ENCODE assay signal across 28 cellular contexts in the genomic region with DNA sequence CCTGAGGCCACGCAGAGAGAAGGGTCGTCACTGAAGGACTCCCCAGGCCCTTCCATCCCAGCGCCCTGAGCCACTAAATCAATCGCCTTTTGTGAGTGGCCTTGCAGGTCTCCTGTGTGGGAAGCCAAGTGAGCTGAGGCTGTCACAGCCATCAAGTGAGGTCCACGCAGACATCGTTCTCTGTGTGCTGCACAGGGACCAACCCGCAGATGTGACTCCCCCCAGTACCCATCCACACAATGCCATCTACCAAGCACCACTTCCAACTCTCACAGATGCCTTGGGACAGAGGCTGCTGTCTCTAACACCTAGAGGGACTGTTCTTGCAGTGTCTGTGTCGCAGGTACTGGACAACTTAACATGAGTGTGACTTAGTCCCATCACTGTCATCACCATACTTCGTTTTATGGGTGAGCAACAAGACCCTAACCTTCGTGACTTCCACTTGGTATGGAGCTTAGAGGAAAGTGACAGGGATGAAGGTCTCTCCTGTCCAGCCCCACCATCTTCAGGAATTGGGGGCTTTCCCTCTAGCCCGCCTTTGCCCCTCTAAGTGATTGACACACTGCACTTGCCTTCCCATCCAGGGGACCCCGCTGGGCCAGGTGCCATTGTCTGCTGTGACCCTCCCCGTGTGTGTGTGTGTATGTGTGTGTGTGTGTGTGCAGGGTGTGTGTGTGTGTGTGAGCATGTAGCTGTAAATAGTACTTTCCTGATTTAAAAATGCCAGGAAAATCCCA. TPM values are rescaled to one million over a fixed set of nuclear protein-coding genes. Genes with fewer than 3 reads are reported as not detected.
"Had no signal": no experiment of that assay in that cellular context is flagged by ENCODE, and none has a peak within 500 bp of the region (broad histone marks: within the 10 kb centered on the region; RNA-seq: fewer than 3 reads in every experiment).

No MANE protein-coding gene starts in this region.

- H3K4me3 ChIP-seq: hepatocyte, thoracic aorta, upper lobe of right lung had no signal

- H3K4me3 Mint-ChIP-seq: activated CD4-positive, alpha-beta T cell treated with anti-CD3 and anti-CD28 coated beads, Interleukin-2, amount 10 ng/mL, durations not matched to agents 24 days and 14 days; activated CD8-positive, alpha-beta T cell treated with anti-CD3 and anti-CD28 coated beads for 36 hours; activated T-helper 17 cell treated with anti-CD3 and anti-CD28 coated beads, Interleukin-2, amount 50 U/mL, for 72 hours; dendritic cell treated with granulocyte-macrophage colony-stimulating factor and Interleukin-4, amounts not matched to agents 40 ng/mL and 50 ng/mL, for 4 days; immature natural killer cell; natural killer cell treated with Interleukin-12 subunit alpha and Interleukin-12 subunit beta and Interleukin-15 and Interleukin-18, amount 100 ng/mL, for 72 hours; T-cell; T-helper 2 cell treated with Interferon-gamma antibody and Interleukin-4, amounts not matched to agents 5 μg/mL and 100 μg/mL, for 36 hours had no signal

- ATAC-seq: activated CD4-positive, CD25-positive, alpha-beta regulatory T cell treated with anti-CD3 and anti-CD28 coated beads, Interleukin-2, amount 50 U/mL, for 24 hours; activated CD8-positive, alpha-beta T cell treated with anti-CD3 and anti-CD28 coated beads for 36 hours; activated naive CD4-positive, alpha-beta T cell treated with anti-CD3 and anti-CD28 coated beads, Interleukin-2, amount 50 U/mL, for 72 hours; activated T-helper 17 cell treated with anti-CD3 and anti-CD28 coated beads, Interleukin-2, amount 50 U/mL, for 72 hours; esophagus mucosa; left ventricle myocardium superior; natural killer cell treated with Interleukin-12 subunit alpha and Interleukin-12 subunit beta and Interleukin-15 and Interleukin-18, amount 100 ng/mL, for 72 hours; T-cell; upper lobe of right lung had no signal

- H3K27ac Mint-ChIP-seq: activated CD4-positive, alpha-beta T cell treated with anti-CD3 and anti-CD28 coated beads, Interleukin-2, amount 10 ng/mL, durations not matched to agents 24 days and 14 days; activated CD8-positive, alpha-beta T cell treated with anti-CD3 and anti-CD28 coated beads for 36 hours; activated naive CD4-positive, alpha-beta T cell treated with anti-CD3 and anti-CD28 coated beads, Interleukin-2, amount 50 U/mL, for 72 hours; activated T-helper 17 cell treated with anti-CD3 and anti-CD28 coated beads, Interleukin-2, amount 50 U/mL, for 72 hours; dendritic cell treated with granulocyte-macrophage colony-stimulating factor and Interleukin-4, amounts not matched to agents 40 ng/mL and 50 ng/mL, for 4 days; immature natural killer cell; natural killer cell treated with Interleukin-12 subunit alpha and Interleukin-12 subunit beta and Interleukin-15 and Interleukin-18, amount 100 ng/mL, for 72 hours; T-cell; T-helper 2 cell treated with Interferon-gamma antibody and Interleukin-4, amounts not matched to agents 5 μg/mL and 100 μg/mL, for 36 hours had no signal

- H3K36me3 ChIP-seq: brain microvascular endothelial cell, thoracic aorta, upper lobe of right lung had no signal

- H2AFZ ChIP-seq: hepatocyte had no signal

- H3K9me3 Mint-ChIP-seq: activated CD4-positive, alpha-beta T cell treated with anti-CD3 and anti-CD28 coated beads, Interleukin-2, amount 10 ng/mL, durations not matched to agents 24 days and 14 days; activated CD8-positive, alpha-beta T cell treated with anti-CD3 and anti-CD28 coated beads for 36 hours; activated naive CD4-positive, alpha-beta T cell treated with anti-CD3 and anti-CD28 coated beads, Interleukin-2, amount 50 U/mL, for 72 hours; activated T-helper 17 cell treated with anti-CD3 and anti-CD28 coated beads, Interleukin-2, amount 50 U/mL, for 72 hours; dendritic cell treated with granulocyte-macrophage colony-stimulating factor and Interleukin-4, amounts not matched to agents 40 ng/mL and 50 ng/mL, for 4 days; immature natural killer cell; natural killer cell treated with Interleukin-12 subunit alpha and Interleukin-12 subunit beta and Interleukin-15 and Interleukin-18, amount 100 ng/mL, for 72 hours; T-cell; T-helper 2 cell treated with Interferon-gamma antibody and Interleukin-4, amounts not matched to agents 5 μg/mL and 100 μg/mL, for 36 hours had no signal

- H3K4me2 ChIP-seq: hepatocyte had no signal

- H3K27ac ChIP-seq: brain microvascular endothelial cell, hepatocyte, thoracic aorta, upper lobe of right lung, VCaP had no signal

- H3K36me3 Mint-ChIP-seq: immature natural killer cell; natural killer cell treated with Interleukin-12 subunit alpha and Interleukin-12 subunit beta and Interleukin-15 and Interleukin-18, amount 100 ng/mL, for 72 hours; T-cell had no signal

- H3K9me3 ChIP-seq: thoracic aorta, upper lobe of right lung had no signal

- DNase-seq: activated CD4-positive, alpha-beta T cell treated with anti-CD3 and anti-CD28 coated beads, Interleukin-2, amount 10 ng/mL, durations not matched to agents 24 days and 14 days; activated CD8-positive, alpha-beta T cell treated with anti-CD3 and anti-CD28 coated beads for 36 hours; activated T-cell treated with anti-CD3 and anti-CD28 coated beads, Interleukin-2, amount 50 U/mL, for 1 hour; aorta; brain microvascular endothelial cell; caudate nucleus; effector memory CD4-positive, alpha-beta T cell; glutamatergic neuron; immature natural killer cell; kidney glomerular epithelial cell; left ventricle myocardium superior; nucleus accumbens; stimulated activated CD4-positive, alpha-beta T cell treated with anti-CD3 and anti-CD28 coated beads, Interleukin-2, amount 100 ng/mL, for 48 hours; stimulated activated naive CD4-positive, alpha-beta T cell treated with Interleukin-2 at 50 U/mL for 16 hours; T-cell; upper lobe of right lung had no signal

- H3K27me3 ChIP-seq: brain microvascular endothelial cell, upper lobe of right lung had no signal

RNA-seq across cellular contexts. Expression of a gene that starts 51.4 kb away (rescaled TPM):
- total RNA-seq: activated CD4-positive, alpha-beta T cell treated with anti-CD3 and anti-CD28 coated beads, Interleukin-2, amount 10 ng/mL, durations not matched to agents 24 days and 14 days; activated CD8-positive, alpha-beta T cell treated with anti-CD3 and anti-CD28 coated beads for 36 hours; activated naive CD4-positive, alpha-beta T cell treated with anti-CD3 and anti-CD28 coated beads, Interleukin-2, amount 50 U/mL, for 72 hours; activated T-helper 17 cell treated with anti-CD3 and anti-CD28 coated beads, Interleukin-2, amount 50 U/mL, for 72 hours; aorta; endothelial cell of umbilical vein; esophagus mucosa; frontal cortex; left ventricle myocardium superior; natural killer cell treated with Interleukin-12 subunit alpha and Interleukin-12 subunit beta and Interleukin-15 and Interleukin-18, amount 100 ng/mL, for 72 hours; thoracic aorta; upper lobe of right lung had no signal
- polyA plus RNA-seq: aorta, endothelial cell of umbilical vein, hepatocyte, immature natural killer cell had no signal
